In the genomic region with DNA sequence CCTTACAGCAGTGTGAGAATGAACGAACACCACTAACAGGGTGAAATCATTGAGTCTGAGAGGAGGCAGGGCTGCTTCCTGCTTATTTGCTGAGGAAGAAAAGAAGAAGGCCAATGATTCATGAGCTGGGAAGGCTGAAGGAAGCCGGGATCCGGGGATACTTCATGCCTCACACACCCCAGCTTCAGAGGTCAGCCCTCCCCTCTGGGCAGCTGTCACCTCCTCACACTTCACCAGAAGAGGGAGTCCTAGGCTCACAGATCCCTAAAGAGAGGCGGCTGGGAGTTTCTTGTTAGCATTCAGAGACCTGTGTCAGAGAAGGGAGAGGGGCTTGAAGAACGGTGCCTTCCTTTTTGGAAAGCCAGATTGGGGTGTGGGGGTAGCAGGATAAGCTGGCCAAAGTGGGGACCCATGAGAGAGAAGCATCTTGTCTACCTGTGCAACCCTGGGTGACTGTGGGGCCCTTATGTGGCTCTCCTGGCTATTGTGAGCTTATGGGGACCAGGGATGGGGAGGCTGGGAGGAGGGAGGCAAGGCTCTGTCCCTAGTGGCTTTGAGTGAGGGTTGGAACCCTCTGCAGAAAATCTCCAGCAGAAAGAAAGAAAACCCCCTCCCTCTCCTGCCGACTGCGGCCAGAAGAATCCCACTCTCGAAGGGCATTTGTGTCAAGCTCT, we compare ENCODE assay signal across 8 cellular contexts.
DNase-seq lines count a peak whose midpoint lies in the region; TF ChIP-seq lines count a peak whose summit lies in the region.

No MANE protein-coding gene starts in this region.

- H3K27me3 ChIP-seq in OCI-LY3 (ENCODE audit: low read depth, low read length), result peaks cover 23% of the 10 kb centered on the region

- H3K27me3 Mint-ChIP-seq in activated naive CD4-positive, alpha-beta T cell treated with anti-CD3 and anti-CD28 coated beads, Interleukin-2, amount 10 ng/mL, durations not matched to agents 7 days and 5 days, result peaks cover 34% of the 10 kb centered on the region
- peaks cover 2% of the 10 kb centered on the region for H3K27me3 Mint-ChIP-seq in glutamatergic neuron (ENCODE audit: unreplicated experiment)
- peaks cover 8% of the 10 kb centered on the region for H3K27me3 Mint-ChIP-seq in progenitor cell of endocrine pancreas

- H3K27ac ChIP-seq in OCI-LY3 (ENCODE audit: low read length), result no peak overlapping the region

- H3K36me3 ChIP-seq in OCI-LY3 (replicated peaks; ENCODE audit: low read depth, low read length), result no peaks in the 10 kb centered on the region

- H3K4me3 ChIP-seq in OCI-LY3 (ENCODE audit: low read length), result no peak overlapping the region

- H3K9me3 Mint-ChIP-seq in activated naive CD4-positive, alpha-beta T cell treated with anti-CD3 and anti-CD28 coated beads, Interleukin-2, amount 10 ng/mL, durations not matched to agents 7 days and 5 days, result no peaks in the 10 kb centered on the region
- H3K9me3 Mint-ChIP-seq in glutamatergic neuron (ENCODE audit: unreplicated experiment), result no peaks in the 10 kb centered on the region
- peaks cover 3% of the 10 kb centered on the region for H3K9me3 Mint-ChIP-seq in progenitor cell of endocrine pancreas (ENCODE audit: low read depth)

- no peak overlapping the region for H3K4me3 Mint-ChIP-seq in activated naive CD4-positive, alpha-beta T cell treated with anti-CD3 and anti-CD28 coated beads, Interleukin-2, amount 10 ng/mL, durations not matched to agents 7 days and 5 days
- H3K4me3 Mint-ChIP-seq in glutamatergic neuron (ENCODE audit: unreplicated experiment), result no peak overlapping the region
- H3K4me3 Mint-ChIP-seq in progenitor cell of endocrine pancreas (ENCODE audit: low read depth), result no peak overlapping the region

- CTCF ChIA-PET in activated naive CD4-positive, alpha-beta T cell treated with anti-CD3 and anti-CD28 coated beads, Interleukin-2, amount 10 ng/mL, durations not matched to agents 7 days and 5 days (lab: Charles Lee), result interaction anchor here (0.7 to 4.5 kb wide), 29 partner anchors 7 to 934 kb away, joined by 3 to 35 read pairs (median 4); no protein-coding TSS in a partner anchor

- no peak overlapping the region; the same call in 1 of the 2 replicates for H2AFZ ChIP-seq in OCI-LY3 (ENCODE audit: low read depth, low read length)

- H3K9ac ChIP-seq in OCI-LY3 (ENCODE audit: low read length), result no peak overlapping the region

- no peaks in the 10 kb centered on the region for H3K36me3 Mint-ChIP-seq in activated naive CD4-positive, alpha-beta T cell treated with anti-CD3 and anti-CD28 coated beads, Interleukin-2, amount 10 ng/mL, durations not matched to agents 7 days and 5 days
- H3K36me3 Mint-ChIP-seq in glutamatergic neuron (ENCODE audit: unreplicated experiment) (no peaks in the 10 kb centered on the region), progenitor cell of endocrine pancreas (ENCODE audit: insufficient read depth) (no peaks in the 10 kb centered on the region)

- no peak overlapping the region for H3K27ac Mint-ChIP-seq in activated naive CD4-positive, alpha-beta T cell treated with anti-CD3 and anti-CD28 coated beads, Interleukin-2, amount 10 ng/mL, durations not matched to agents 7 days and 5 days
- H3K27ac Mint-ChIP-seq in glutamatergic neuron (ENCODE audit: unreplicated experiment), result no peak overlapping the region
- H3K27ac Mint-ChIP-seq in progenitor cell of endocrine pancreas, result no peak overlapping the region

- DNase-seq in activated CD8-positive, alpha-beta memory T cell treated with anti-CD3 and anti-CD28 coated beads, Interleukin-2, amount 50 U/mL, for 24 hours (ENCODE audit: extremely low read depth), result peak; percentile 37
- DNase-seq in activated CD8-positive, alpha-beta memory T cell treated with anti-CD3 and anti-CD28 coated beads for 24 hours, result no peak
- DNase-seq in HuH-7.5 (ENCODE audit: low spot score) (peak; percentile 79), glutamatergic neuron (peak; percentile 67), progenitor cell of endocrine pancreas (ENCODE audit: low spot score, unreplicated experiment) (peak; percentile 43), cortex of kidney (lab: John Stamatoyannopoulos, UW) (no peak)
- peak; percentile 65 for DNase-seq in activated naive CD4-positive, alpha-beta T cell treated with anti-CD3 and anti-CD28 coated beads, Interleukin-2, amount 10 ng/mL, durations not matched to agents 7 days and 5 days

- H3K79me2 ChIP-seq in OCI-LY3 (ENCODE audit: low read length), result no peaks in the 10 kb centered on the region

- H3K4me1 ChIP-seq in OCI-LY3 (ENCODE audit: low read length), result peaks cover 27% of the 10 kb centered on the region

- H3K4me1 Mint-ChIP-seq in activated naive CD4-positive, alpha-beta T cell treated with anti-CD3 and anti-CD28 coated beads, Interleukin-2, amount 10 ng/mL, durations not matched to agents 7 days and 5 days, result peaks cover 33% of the 10 kb centered on the region
- H3K4me1 Mint-ChIP-seq in glutamatergic neuron (ENCODE audit: low read depth, unreplicated experiment), result no peaks in the 10 kb centered on the region
- H3K4me1 Mint-ChIP-seq in progenitor cell of endocrine pancreas (ENCODE audit: low read depth), result peaks cover 9% of the 10 kb centered on the region

- H4K20me1 ChIP-seq in OCI-LY3 (ENCODE audit: insufficient read depth, low read length), result no peaks in the 10 kb centered on the region

- TF ChIP-seq CTCF in OCI-LY3 (IDR thresholded peaks at IDR 0.05; ENCODE audit: low read depth, low read length) (peak; percentile 86), glutamatergic neuron (IDR thresholded peaks at IDR 0.05; ENCODE audit: partially characterized antibody, unreplicated experiment) (no peak), progenitor cell of endocrine pancreas (IDR thresholded peaks at IDR 0.05; ENCODE audit: unreplicated experiment) (peak; percentile 72)

- no peak overlapping the region for H3K4me2 ChIP-seq in OCI-LY3 (ENCODE audit: low read length)

- H3K9me3 ChIP-seq in OCI-LY3 (ENCODE audit: insufficient read depth, low read length), result no peaks in the 10 kb centered on the region

Comparison
In these comparisons a context has a peak if more than half of its experiments do, and no peak if none do; other contexts are left out.
1. DNase-seq: peak in activated CD8-positive, alpha-beta memory T cell treated with anti-CD3 and anti-CD28 coated beads, Interleukin-2, amount 50 U/mL, for 24 hours (single experiment), HuH-7.5 (single experiment), activated naive CD4-positive, alpha-beta T cell treated with anti-CD3 and anti-CD28 coated beads, Interleukin-2, amount 10 ng/mL, durations not matched to agents 7 days and 5 days (single experiment), glutamatergic neuron (single experiment) and progenitor cell of endocrine pancreas (single experiment); none in activated CD8-positive, alpha-beta memory T cell treated with anti-CD3 and anti-CD28 coated beads for 24 hours (single experiment) and cortex of kidney (single experiment).